In the genomic region with DNA sequence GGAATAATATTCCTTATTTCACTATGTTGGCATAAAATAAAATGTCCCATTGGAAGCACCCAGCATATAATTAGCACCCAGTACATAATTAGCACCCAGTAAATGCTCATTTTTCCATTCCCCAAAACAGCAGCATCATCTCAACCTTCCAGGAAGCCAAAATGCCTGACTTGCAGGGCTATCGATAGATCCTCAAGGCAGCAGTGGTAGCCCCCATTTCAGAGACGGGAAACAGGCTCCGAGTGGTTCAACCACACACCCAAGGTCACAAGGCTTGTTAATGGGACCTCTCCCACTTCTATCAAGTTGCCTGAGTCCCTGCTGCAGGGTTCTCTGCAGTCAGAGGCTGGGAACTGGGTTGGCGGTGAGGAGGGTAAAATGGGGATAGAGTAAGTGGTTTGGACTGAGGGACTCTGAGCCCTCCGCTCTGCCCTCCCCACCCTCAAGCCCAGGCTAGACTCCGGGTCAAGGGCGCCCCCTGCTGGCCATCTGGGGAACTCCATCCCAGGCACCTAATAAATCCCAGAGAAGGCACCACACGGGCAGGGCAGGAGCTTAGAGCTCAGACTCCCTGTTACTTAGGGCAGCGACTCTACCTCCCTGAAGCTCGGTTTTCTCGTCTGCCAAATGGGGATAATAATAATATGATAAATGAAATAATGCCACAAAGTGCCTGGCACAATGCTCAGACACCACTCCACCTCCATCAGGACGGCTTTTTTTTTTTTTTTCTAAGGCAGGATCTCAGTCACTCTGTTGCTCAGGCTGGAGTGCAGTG, we compare ENCODE assay signal across 8 cellular contexts. TPM values are rescaled to one million over a fixed set of nuclear protein-coding genes. Genes with fewer than 3 reads are reported as not detected.
DNase-seq lines count a peak whose midpoint lies in the region; ATAC-seq and TF ChIP-seq lines count a peak whose summit lies in the region.

No MANE protein-coding gene starts in this region.

- no peaks in the 10 kb centered on the region for H3K36me3 Mint-ChIP-seq in activated B cell treated with CpG ODN at 0.5 μM for 24 hours (ENCODE audit: low read depth)

- TF ChIP-seq POLR2A in HCT116 (IDR thresholded peaks at IDR 0.05; ENCODE audit: borderline replicate concordance, extremely low read depth, insufficient read depth, insufficient read length) (no peak), breast epithelium (IDR thresholded peaks at IDR 0.05) (no peak)

- peak; percentile 89 for ATAC-seq in DND-41 (ENCODE audit: insufficient read depth, low read depth)
- peak; percentile 79 for ATAC-seq in HCT116
- ATAC-seq in activated B cell treated with CpG ODN at 0.5 μM for 24 hours (ENCODE audit: low read depth), result peak; percentile 77
- no peak for ATAC-seq in HG03039 (IDR thresholded peaks at IDR 0.05; ENCODE audit: unreplicated experiment)

- peak overlapping the region; percentile 87 for H3K27ac Mint-ChIP-seq in activated B cell treated with CpG ODN at 0.5 μM for 24 hours

- H3K4me1 ChIP-seq in DND-41 (ENCODE audit: insufficient read depth, low read length) (peaks cover 13% of the 10 kb centered on the region), HCT116 (ENCODE audit: control insufficient read depth in 1 of 2, insufficient read depth in 2 of 2, low read length in 2 of 2) (peaks cover 9 to 35% of the 10 kb centered on the region in 2 experiments; a peak in 3 of 4 replicates), breast epithelium (no peaks in the 10 kb centered on the region)

- no TSS peak for BruUV-seq in HCT116 (replicated peaks; lab: Mats Ljungman, UMichigan)

- CTCF ChIA-PET in HCT116 (lab: Charles Lee), result interaction anchor here (0.6 to 4.7 kb wide), 34 partner anchors 9 to 1501 kb away, joined by 3 to 210 read pairs (median 4); a partner anchor contains a TSS
- CTCF ChIA-PET in activated B cell treated with CpG ODN at 0.5 μM for 24 hours (lab: Charles Lee), result interaction anchor here (0.6 to 4.7 kb wide), 24 partner anchors 9 to 399 kb away, joined by 3 to 232 read pairs (median 10); a partner anchor contains a TSS

- intact Hi-C loops in HCT116 (cut with micrococcal nuclease) (loop anchor here (1.0 to 5.0 kb wide), 2 partner anchors 60 to 148 kb away; no protein-coding TSS in a partner anchor), activated B cell treated with CpG ODN at 0.5 μM for 24 hours (cut with micrococcal nuclease) (loop anchor here (1.0 to 10.0 kb wide), 8 partner anchors 11 to 1545 kb away; a partner anchor contains a TSS), breast epithelium (cut with DNase I; ENCODE audit: low total_unique reads) (no loop called here)

- H3K36me3 ChIP-seq in DND-41 (ENCODE audit: insufficient read depth, low read length) (no peaks in the 10 kb centered on the region), HCT116 (ENCODE audit: control insufficient read depth in 1 of 2, insufficient read depth in 2 of 2, low read length in 2 of 2) (no peaks in the 10 kb centered on the region), breast epithelium (no peaks in the 10 kb centered on the region), kidney epithelial cell (ENCODE audit: control insufficient read depth, insufficient read depth, low read length) (no peaks in the 10 kb centered on the region)

- H3K4me3 ChIP-seq in DND-41 (ENCODE audit: low read depth in 1 of 2, low read length in 2 of 2) (no peak overlapping the region), HCT116 (replicated peaks in 1 of 2; ENCODE audit: low read depth in 1 of 2, low read length in 2 of 2) (no peak overlapping the region), breast epithelium (no peak overlapping the region), kidney epithelial cell (ENCODE audit: low read depth, low read length) (no peak overlapping the region)

- H3K27me3 Mint-ChIP-seq in activated B cell treated with CpG ODN at 0.5 μM for 24 hours, result no peaks in the 10 kb centered on the region

- no peaks in the 10 kb centered on the region for H3K9me3 ChIP-seq in DND-41 (ENCODE audit: insufficient read depth, low read length, severe bottlenecking)
- H3K9me3 ChIP-seq in HCT116 (ENCODE audit: control insufficient read depth in 1 of 2, insufficient read depth in 1 of 2, low read depth in 1 of 2, low read length in 2 of 2), result no peaks in the 10 kb centered on the region
- H3K9me3 ChIP-seq in breast epithelium, result no peaks in the 10 kb centered on the region

- H3K27me3 ChIP-seq in DND-41 (ENCODE audit: insufficient read depth, low read length, poor library complexity) (no peaks in the 10 kb centered on the region), HCT116 (ENCODE audit: insufficient read depth, low read length) (no peaks in the 10 kb centered on the region), breast epithelium (no peaks in the 10 kb centered on the region), kidney epithelial cell (ENCODE audit: control insufficient read depth, insufficient read depth, low read length) (no peaks in the 10 kb centered on the region)

- DNase-seq in DND-41, result peak; percentile 87
- peak; percentile 55 for DNase-seq in HCT116 (ENCODE audit: low read depth, low spot score)
- DNase-seq in NCI-H2171 (lab: John Stamatoyannopoulos, UW), result peak; percentile 42
- DNase-seq in activated B cell treated with CpG ODN at 0.5 μM for 24 hours, result peak; percentile 96
- DNase-seq in breast epithelium (ENCODE audit: low spot score in 2 of 2), result peak; percentile 69 to 83
- DNase-seq in kidney epithelial cell (ENCODE audit: low read depth), result no peak
- DNase-seq in stimulated activated CD4-positive, alpha-beta T cell treated with anti-CD3 and anti-CD28 coated beads, Interleukin-2, amount 100 ng/mL, for 4 hours (ENCODE audit: low read depth), result peak; percentile 85

- POLR2A ChIA-PET in HCT116 (lab: Charles Lee), result interaction anchor here (0.7 to 3.2 kb wide), 3 partner anchors 57 to 146 kb away, joined by 4 to 43 read pairs (median 4); no protein-coding TSS in a partner anchor
- POLR2A ChIA-PET in activated B cell treated with CpG ODN at 0.5 μM for 24 hours (lab: Charles Lee), result interaction anchor here (0.5 to 7.8 kb wide), 19 partner anchors 11 to 1005 kb away, joined by 3 to 177 read pairs (median 7); a partner anchor contains a TSS

- no peak overlapping the region for H3K4me2 ChIP-seq in DND-41 (ENCODE audit: insufficient read depth, low read length)
- H3K4me2 ChIP-seq in HCT116 (ENCODE audit: low read length), result peak overlapping the region; percentile 44

- H3K4me1 Mint-ChIP-seq in activated B cell treated with CpG ODN at 0.5 μM for 24 hours, result peaks cover 47% of the 10 kb centered on the region

- H3K9ac ChIP-seq in DND-41 (ENCODE audit: low read depth, low read length), result no peak overlapping the region
- no peak overlapping the region for H3K9ac ChIP-seq in HCT116 (ENCODE audit: low read length)

- peak overlapping the region; percentile 15 for H3K4me3 Mint-ChIP-seq in activated B cell treated with CpG ODN at 0.5 μM for 24 hours

- peak; percentile 96 for TF ChIP-seq RAD21 in HCT116 (IDR thresholded peaks at IDR 0.05; ENCODE audit: low read depth)

- H3K27ac ChIP-seq in DND-41 (ENCODE audit: low read length) (no peak overlapping the region), HCT116 (ENCODE audit: low read depth, low read length) (no peak overlapping the region), breast epithelium (no peak overlapping the region)

- H3K9me2 ChIP-seq in HCT116 (ENCODE audit: insufficient read depth), result no peaks in the 10 kb centered on the region

- TF ChIP-seq CTCF in DND-41 (IDR thresholded peaks at IDR 0.05; ENCODE audit: borderline replicate concordance, extremely low read depth, low read length, poor library complexity, severe bottlenecking), result peak; percentile 97
- TF ChIP-seq CTCF in HCT116 (IDR thresholded peaks at IDR 0.05 in 2 of 3, conservative IDR thresholded peaks at IDR 0.05 in 1 of 3; ENCODE audit: borderline replicate concordance in 1 of 3, insufficient read depth in 1 of 3, low read depth in 2 of 3, low read length in 2 of 3), result peak; percentile 93 to 96 (median 94)
- TF ChIP-seq CTCF in activated B cell treated with CpG ODN at 0.5 μM for 24 hours (IDR thresholded peaks at IDR 0.05), result peak; percentile 79
- peak; percentile 96 to 98 (median 97) for TF ChIP-seq CTCF in breast epithelium (IDR thresholded peaks at IDR 0.05)
- peak; percentile 95 for TF ChIP-seq CTCF in kidney epithelial cell (IDR thresholded peaks at IDR 0.05; ENCODE audit: insufficient read depth, low read length, poor library complexity, severe bottlenecking)

- H3K9me3 Mint-ChIP-seq in activated B cell treated with CpG ODN at 0.5 μM for 24 hours, result no peaks in the 10 kb centered on the region

- H3K79me2 ChIP-seq in DND-41 (ENCODE audit: insufficient read depth, low read length) (no peaks in the 10 kb centered on the region), HCT116 (ENCODE audit: insufficient read depth, low read length) (no peaks in the 10 kb centered on the region)

- H2AFZ ChIP-seq in DND-41 (ENCODE audit: low read depth, low read length) (no peak overlapping the region), HCT116 (ENCODE audit: low read depth, low read length, poor library complexity, severe bottlenecking) (peak overlapping the region; percentile 65)

- RAD21 ChIA-PET in HCT116 (lab: Charles Lee; ENCODE audit: low non-redundant PET in 1 of 2, low total read pairs in 2 of 2, uncharacterized antibody in 2 of 2, unreplicated experiment in 2 of 2), result interaction anchor here (0.8 to 3.4 kb wide), 6 partner anchors 60 to 138 kb away, joined by 3 to 39 read pairs (median 9); no protein-coding TSS in a partner anchor

- H4K20me1 ChIP-seq in DND-41 (ENCODE audit: insufficient read depth, low read length) (0 out of 2 replicates have a peak, but pooled peaks cover 3% of the 10 kb centered on the region), HCT116 (ENCODE audit: insufficient read depth) (no peaks in the 10 kb centered on the region)

TF ChIP-seq in HCT116, 20 proteins besides CTCF, POLR2A, EP300 and RAD21 (continues in another document):
- TF ChIP-seq SIN3A (IDR thresholded peaks at IDR 0.05; ENCODE audit: low read depth), result no peak
- no peak for TF ChIP-seq ELF1 (IDR thresholded peaks at IDR 0.05; ENCODE audit: borderline replicate concordance, low read depth)
- no peak for TF ChIP-seq CBX3 (IDR thresholded peaks at IDR 0.05; ENCODE audit: low read depth)
- no peak for TF ChIP-seq FOSL1 (IDR thresholded peaks at IDR 0.05; ENCODE audit: low read depth)
- no peak for TF ChIP-seq SRF (IDR thresholded peaks at IDR 0.05; ENCODE audit: low read depth)
- TF ChIP-seq JUND (IDR thresholded peaks at IDR 0.05), result no peak
- TF ChIP-seq POLR2AphosphoS5 (IDR thresholded peaks at IDR 0.05; ENCODE audit: low read depth, low read length), result no peak; the same call in 1 of the 2 replicates

RNA-seq across cellular contexts. Expression of a gene that starts 21.9 kb away (rescaled TPM):
- total RNA-seq in HCT116 (2021; ENCODE audit: unreplicated experiment) (1.5 TPM), activated B cell treated with CpG ODN at 0.5 μM for 24 hours (726 and 766 TPM in 2 replicates), breast epithelium (100 to 1,000 TPM in 1 of 3 donors, 10 to 100 TPM in 2; 41.3 to 130 (median 70.1) TPM), kidney epithelial cell (2.6 and 3.1 TPM in 2 replicates)
- polyA plus RNA-seq in HCT116 (2012), result 0.11 and 0.14 TPM in 2 replicates

RNA-seq across cellular contexts. Expression of a gene that starts 56.1 kb away (rescaled TPM):
- total RNA-seq in HCT116 (2021; ENCODE audit: unreplicated experiment) (0.12 TPM), activated B cell treated with CpG ODN at 0.5 μM for 24 hours (0.93 and 1.2 TPM in 2 replicates), breast epithelium (not detected), kidney epithelial cell (0.04 TPM in 1 of 2 replicates, not detected in the other)
- 0.05 and 0.18 TPM in 2 replicates for polyA plus RNA-seq in HCT116 (2012)

Comparison
In these comparisons a context has a peak if more than half of its experiments do, and no peak if none do; other contexts are left out.
1. RNA of a gene that starts 21.9 kb away (total RNA-seq): 726 to 766 TPM in activated B cell treated with CpG ODN at 0.5 μM for 24 hours and 41.3 to 130 TPM in breast epithelium; 2.6 to 3.1 TPM in kidney epithelial cell and 1.5 TPM in HCT116 (single experiment); every median in the first group is over 10 times any median in the second.
2. Peak in every context shown above with its lines, with median percentiles within 50 percentile points of each other: CTCF ChIP-seq.